9 cellular contexts compared by ENCODE assay signal in genomic region chr6:27544612-27545260, GRCh38.
A peak's percentile ranks its signal among the peaks of the same experiment; 100 is the strongest.
DNase-seq lines count a peak whose midpoint lies in the region; ATAC-seq, FAIRE-seq and TF ChIP-seq lines count a peak whose summit lies in the region.
"Had no signal": no experiment of that assay in that cellular context is flagged by ENCODE, and none has a peak within 500 bp of the region (broad histone marks: within the 10 kb centered on the region; RNA-seq: fewer than 3 reads in every experiment).

No MANE protein-coding gene starts in this region.

- POLR2A ChIA-PET in endothelial cell of umbilical vein (lab: Charles Lee): no interaction called here

- H3K4me2 ChIP-seq in endothelial cell of umbilical vein (ENCODE audit: insufficient read depth, low read length): peak overlapping the region; percentile 91
- H3K4me2 ChIP-seq in neuronal stem cell (ENCODE audit: insufficient read depth, low read length, poor library complexity, severe bottlenecking): peak overlapping the region; percentile 69

- H2AK5ac ChIP-seq in neuronal stem cell (ENCODE audit: low read depth, low read length): no peak overlapping the region

- H3K9ac ChIP-seq in endothelial cell of umbilical vein (replicated peaks; ENCODE audit: extremely low read depth, insufficient read depth, low read length) (peak overlapping the region; percentile 5), neuronal stem cell (ENCODE audit: low read depth, low read length, poor library complexity) (no peak overlapping the region)

- H4K91ac ChIP-seq in neuronal stem cell (ENCODE audit: low read depth, low read length, poor library complexity): no peak overlapping the region

- H3K9me1 ChIP-seq in endothelial cell of umbilical vein (replicated peaks; ENCODE audit: control insufficient read depth, extremely low read depth, insufficient read depth, low read length): no peaks in the 10 kb centered on the region

- no peaks in the 10 kb centered on the region for H3K79me2 ChIP-seq in endothelial cell of umbilical vein (ENCODE audit: control insufficient read depth, insufficient read depth, low read length)

- no peak for TF ChIP-seq CTCF in GM12864 (IDR thresholded peaks at IDR 0.05; ENCODE audit: low read depth, low read length, missing control alignments)
- no peak for TF ChIP-seq CTCF in endothelial cell of umbilical vein (IDR thresholded peaks at IDR 0.05; ENCODE audit: extremely low read depth in 1 of 2, insufficient read depth in 1 of 2, low read depth in 1 of 2, low read length in 2 of 2)

- H2BK15ac ChIP-seq in neuronal stem cell (ENCODE audit: low read length): no peak overlapping the region

- no peak for FAIRE-seq in endothelial cell of umbilical vein (lab: Jason Lieb, UNC)
- FAIRE-seq: endometrium had no signal

- no peak for DNase-seq in GM12864 (ENCODE audit: low read depth)
- DNase-seq in OCI-M1 (lab: John Stamatoyannopoulos, UW): peak; percentile 56
- DNase-seq in endothelial cell of umbilical vein (ENCODE audit: low read depth, low spot score): no peak
- DNase-seq in neuronal stem cell (ENCODE audit: low spot score): no peak
- no peak for DNase-seq in HCEC 1CT
- DNase-seq: SHP77 treated with DMSO at 0.1 percent for 48 hours had no signal

- H3K23ac ChIP-seq in neuronal stem cell (ENCODE audit: low read depth, low read length, poor library complexity): no peak overlapping the region

- H3K79me1 ChIP-seq in neuronal stem cell (ENCODE audit: low read depth, low read length): no peaks in the 10 kb centered on the region

- H3K14ac ChIP-seq in neuronal stem cell (ENCODE audit: low read length): no peak overlapping the region

- H3K9me3 ChIP-seq in endothelial cell of umbilical vein (replicated peaks; ENCODE audit: control insufficient read depth, insufficient read depth, low read length): no peaks in the 10 kb centered on the region
- peaks cover 3 to 6% of the 10 kb centered on the region in 2 donors for H3K9me3 ChIP-seq in neuronal stem cell (replicated peaks in 1 of 2; ENCODE audit: control insufficient read depth in 2 of 2, insufficient read depth in 1 of 2, low read depth in 1 of 2, low read length in 2 of 2)

- TF ChIP-seq POLR2A in endothelial cell of umbilical vein (IDR thresholded peaks at IDR 0.05; ENCODE audit: low read depth, low read length): no peak

- no peak overlapping the region for H2BK5ac ChIP-seq in neuronal stem cell (ENCODE audit: low read length)

- no peak overlapping the region for H2BK120ac ChIP-seq in neuronal stem cell (ENCODE audit: low read depth, low read length)

- dilution Hi-C loops in endothelial cell of umbilical vein (cut with MboI; ENCODE audit: extremely low pct_ligation_motif_present, low sequenced_read_pairs): no loop called here

- WGBS in neuronal stem cell (ENCODE audit: extremely low coverage in 2 of 2, insufficient read length in 2 of 2, insufficient replicate concordance in 1 of 2), 2 donors: no CpG with 5 or more reads among the region's 20 CpGs

- H2AFZ ChIP-seq in endothelial cell of umbilical vein (ENCODE audit: low read depth, low read length) (peak overlapping the region; percentile 94), neuronal stem cell (ENCODE audit: low read length) (peak overlapping the region; percentile 53)

- H3K4me3 ChIP-seq in GM12864 (ENCODE audit: low read depth, low read length) (peak overlapping the region; percentile 20), endothelial cell of umbilical vein (replicated peaks in 1 of 3; ENCODE audit: insufficient read depth in 1 of 3, low read depth in 1 of 3, low read length in 3 of 3) (peak overlapping the region; percentile 0 to 74 (median 73)), neuronal stem cell (ENCODE audit: low read length in 2 of 2) (peak overlapping the region; percentile 16 to 86)

- H4K8ac ChIP-seq in neuronal stem cell (ENCODE audit: low read depth, low read length): no peak overlapping the region

- H3K27me3 ChIP-seq in endothelial cell of umbilical vein (ENCODE audit: control insufficient read depth in 2 of 2, insufficient read depth in 2 of 2, low read length in 2 of 2) (no peaks in the 10 kb centered on the region), neuronal stem cell (ENCODE audit: control insufficient read depth in 3 of 3, insufficient read depth in 3 of 3, low read depth in 1 of 3, low read length in 3 of 3) (peaks cover 0 to 47% (median 0%) of the 10 kb centered on the region in 3 experiments)

- no TSS peak for BruUV-seq in endothelial cell of umbilical vein (replicated peaks; lab: Mats Ljungman, UMichigan)

- H3K36me3 ChIP-seq in endothelial cell of umbilical vein (ENCODE audit: control insufficient read depth in 2 of 2, extremely low read depth in 1 of 2, insufficient read depth in 2 of 2, low read length in 2 of 2): no peaks in the 10 kb centered on the region
- H3K36me3 ChIP-seq in neuronal stem cell (replicated peaks in 1 of 2; ENCODE audit: control insufficient read depth in 2 of 2, insufficient read depth in 2 of 2, low read length in 2 of 2): no peaks in the 10 kb centered on the region

- H3K27ac ChIP-seq in endothelial cell of umbilical vein (ENCODE audit: insufficient read depth, low read depth, low read length) (no peak overlapping the region), neuronal stem cell (replicated peaks; ENCODE audit: low read length) (no peak overlapping the region)

- CTCF ChIA-PET in endothelial cell of umbilical vein (lab: Charles Lee): interaction anchor here (0.9 to 1.6 kb wide), 7 partner anchors 26 to 418 kb away, joined by 3 to 12 read pairs (median 5); no protein-coding TSS in a partner anchor

- H3K4ac ChIP-seq in neuronal stem cell (ENCODE audit: low read length): no peak overlapping the region

- intact Hi-C loops in endothelial cell of umbilical vein (cut with micrococcal nuclease): loop anchor here (1.0 to 5.0 kb wide), 6 partner anchors 25 to 307 kb away; partner anchors contain the start of gene ZNF184

- ATAC-seq in GM18909 (IDR thresholded peaks at IDR 0.05; ENCODE audit: poor library complexity, unreplicated experiment): no peak
- ATAC-seq in GM18870 (IDR thresholded peaks at IDR 0.05; ENCODE audit: unreplicated experiment): no peak

- H2BK12ac ChIP-seq in neuronal stem cell (ENCODE audit: low read length): no peak overlapping the region

- H4K20me1 ChIP-seq in endothelial cell of umbilical vein (replicated peaks; ENCODE audit: control insufficient read depth, extremely low read depth, insufficient read depth, low read length): no peaks in the 10 kb centered on the region

- H3K4me1 ChIP-seq in endothelial cell of umbilical vein (ENCODE audit: control insufficient read depth, extremely low read depth, insufficient read depth, low read length) (peaks cover 13% of the 10 kb centered on the region), neuronal stem cell (ENCODE audit: control insufficient read depth in 2 of 2, insufficient read depth in 1 of 2, low read depth in 1 of 2, low read length in 2 of 2) (no peaks in the 10 kb centered on the region)

- no peak overlapping the region for H3K18ac ChIP-seq in neuronal stem cell (ENCODE audit: low read length)

TF ChIP-seq in endothelial cell of umbilical vein, 7 proteins besides CTCF, POLR2A, EP300 and RAD21:
- TF ChIP-seq JUN (IDR thresholded peaks at IDR 0.05; ENCODE audit: borderline replicate concordance, insufficient read depth, insufficient read length, low read depth) (no peak), FOS (IDR thresholded peaks at IDR 0.05; ENCODE audit: borderline replicate concordance, insufficient read depth, low read length) (no peak), MYC (IDR thresholded peaks at IDR 0.05; ENCODE audit: low read depth, low read length) (no peak), MAX (IDR thresholded peaks at IDR 0.05; ENCODE audit: insufficient read depth, insufficient read length) (no peak), GATA2 (IDR thresholded peaks at IDR 0.05; ENCODE audit: insufficient read depth, insufficient read length, low read depth, low read length) (no peak), EZH2 (IDR thresholded peaks at IDR 0.05; ENCODE audit: borderline replicate concordance, low read depth, low read length, severe bottlenecking) (no peak), POLR2AphosphoS5 (IDR thresholded peaks at IDR 0.05; ENCODE audit: insufficient read depth, low read depth, low read length) (no peak)

Comparison
In these comparisons a context has a peak if more than half of its experiments do, and no peak if none do; other contexts are left out.
1. H3K4me3 ChIP-seq: peak in every context shown above with its lines; median percentile 73 in endothelial cell of umbilical vein; 51 in neuronal stem cell; 20 in GM12864.